34 cellular contexts compared by ENCODE assay signal in the genomic region with DNA sequence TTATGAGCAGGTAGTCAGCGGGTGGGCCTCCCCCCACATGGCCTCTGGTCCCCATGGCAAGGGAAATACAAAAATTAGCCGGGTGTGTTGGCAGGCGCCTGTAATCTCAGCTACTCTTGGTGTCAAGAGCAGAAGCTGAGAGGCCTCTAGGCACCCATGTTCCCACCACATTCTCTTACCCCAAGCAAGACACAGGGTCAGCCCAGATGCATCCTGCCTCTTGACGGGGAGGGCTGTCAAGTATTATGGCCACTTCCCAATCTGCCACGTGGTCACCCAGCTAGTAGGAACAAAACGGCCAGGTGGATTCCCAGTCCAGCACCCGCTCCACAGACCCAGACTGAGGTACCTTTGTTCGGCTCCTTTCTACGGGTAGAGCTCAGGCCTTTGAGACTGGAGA.
"Had no signal": no experiment of that assay in that cellular context is flagged by ENCODE, and none has a peak within 500 bp of the region (broad histone marks: within the 10 kb centered on the region; RNA-seq: fewer than 3 reads in every experiment).

No MANE protein-coding gene starts in this region.

- H3K36me3 ChIP-seq: WERI-Rb-1 had no signal

- H3K4me3 ChIP-seq: PC-9 had no signal

- H2AFZ ChIP-seq: PC-9 had no signal

- H3K27ac ChIP-seq: KMS-11, PC-9, RWPE1, WERI-Rb-1 had no signal

- DNase-seq: activated CD4-positive, alpha-beta memory T cell treated with anti-CD3 and anti-CD28 coated beads, Interleukin-2, amount 10 ng/mL, durations not matched to agents 7 days and 5 days; activated CD4-positive, alpha-beta T cell treated with anti-CD3 and anti-CD28 coated beads for 1 hour; activated CD4-positive, alpha-beta T cell treated with anti-CD3 and anti-CD28 coated beads for 48 hours; activated CD4-positive, CD25-positive, alpha-beta regulatory T cell; activated CD8-positive, alpha-beta memory T cell treated with anti-CD3 and anti-CD28 coated beads for 24 hours; activated CD8-positive, alpha-beta memory T cell treated with anti-CD3 and anti-CD28 coated beads, Interleukin-2, amount 10 ng/mL, durations not matched to agents 7 days and 5 days; activated CD8-positive, alpha-beta memory T cell treated with anti-CD3 and anti-CD28 coated beads, Interleukin-2, amount 50 U/mL, for 48 hours; activated effector memory CD4-positive, alpha-beta T cell treated with Interleukin-2 at 50 U/mL for 16 hours; activated naive CD4-positive, alpha-beta T cell treated with anti-CD3 and anti-CD28 coated beads, Interleukin-2, amount 10 ng/mL, durations not matched to agents 7 days and 5 days; activated naive CD8-positive, alpha-beta T cell treated with anti-CD3 and anti-CD28 coated beads, Interleukin-2, amount 50 U/mL, for 24 hours; activated T-cell treated with anti-CD3 and anti-CD28 coated beads, Interleukin-2, amount 50 U/mL, for 48 hours; anterior cingulate cortex; central memory CD4-positive, alpha-beta T cell; MM.1S; MV-4-11; NCI-H1105; NCI-H1417 treated with DMSO at 0.1 percent for 48 hours; NCI-H1694; NCI-H1930; NCI-H2107; NCI-H2171; NCI-H510A; NCI-H526; NCI-H748 treated with DMSO at 0.1 percent for 48 hours; NK-92 treated with Interleukin-12 subunit alpha and Interleukin-12 subunit beta, amount 100 ng/mL, for 24 hours; PC-9; SW 1271; T-helper 1 cell; T-helper 2 cell; T-helper 9 cell; WERI-Rb-1 had no signal

- H3K4me2 ChIP-seq: KMS-11, PC-9 had no signal

- ATAC-seq: activated CD8-positive, alpha-beta memory T cell treated with anti-CD3 and anti-CD28 coated beads, Interleukin-2, amount 10 ng/mL, durations not matched to agents 7 days and 5 days; activated naive CD8-positive, alpha-beta T cell treated with anti-CD3 and anti-CD28 coated beads, Interleukin-2, amount 50 U/mL, for 24 hours; Right ventricle myocardium inferior had no signal
